In genomic region chr19:42202290-42202867, GRCh38 we compare ENCODE assay signal across 12 cellular contexts. TPM values are rescaled to one million over a fixed set of nuclear protein-coding genes. Genes with fewer than 3 reads are reported as not detected.
DNase-seq lines count a peak whose midpoint lies in the region; ATAC-seq and TF ChIP-seq lines count a peak whose summit lies in the region.
"Had no signal": no experiment of that assay in that cellular context is flagged by ENCODE, and none has a peak within 500 bp of the region (broad histone marks: within the 10 kb centered on the region; RNA-seq: fewer than 3 reads in every experiment).

No MANE protein-coding gene starts in this region.

- DNase-seq in CD1c-positive myeloid dendritic cell (ENCODE audit: extremely low spot score) (peak; percentile 57), neural progenitor cell (ENCODE audit: low spot score) (no peak), iPS-NIHi7 (ENCODE audit: extremely low spot score) (no peak), cerebellar nuclear complex (lab: John Stamatoyannopoulos, UW) (no peak)
- DNase-seq in activated naive CD8-positive, alpha-beta T cell treated with anti-CD3 and anti-CD28 coated beads, Interleukin-2, amount 50 U/mL, for 24 hours = no peak
- no peak for DNase-seq in activated CD8-positive, alpha-beta memory T cell treated with anti-CD3 and anti-CD28 coated beads, Interleukin-2, amount 50 U/mL, for 48 hours
- DNase-seq: heart right ventricle, mesenchymal stem cell, NCI-H226 had no signal

- H3K4me3 ChIP-seq in HEK293 (ENCODE audit: low read depth, low read length) (no peak overlapping the region), neural progenitor cell (no peak overlapping the region)
- H3K4me3 ChIP-seq: right atrium auricular region had no signal

- no peak overlapping the region for H3K9ac ChIP-seq in neural progenitor cell

- POLR2A ChIA-PET in HEK293 (lab: Yijun Ruan, JAX) = interaction anchor here (0.5 to 1.2 kb wide), 2 partner anchors 15 to 195 kb away, joined by 3 to 5 read pairs; no protein-coding TSS in a partner anchor

- no peak for TF ChIP-seq CTCF in HEK293 (tag by site-specific recombination; IDR thresholded peaks at IDR 0.05)
- TF ChIP-seq CTCF in neural progenitor cell (IDR thresholded peaks at IDR 0.05) = no peak

- no peaks in the 10 kb centered on the region for H3K27me3 Mint-ChIP-seq in activated naive CD8-positive, alpha-beta T cell treated with anti-CD3 and anti-CD28 coated beads, Interleukin-2, amount 50 U/mL, for 24 hours
- H3K27me3 Mint-ChIP-seq in neural progenitor cell (ENCODE audit: insufficient read depth, low read depth) = peaks cover 4% of the 10 kb centered on the region

- H3K9me3 ChIP-seq in HEK293 (ENCODE audit: control insufficient read depth, insufficient read depth, low read depth, low read length) (no peaks in the 10 kb centered on the region), neural progenitor cell (ENCODE audit: low read depth) (no peaks in the 10 kb centered on the region)
- H3K9me3 ChIP-seq: heart right ventricle, right atrium auricular region had no signal

- H3K27me3 ChIP-seq in neural progenitor cell = no peaks in the 10 kb centered on the region
- H3K27me3 ChIP-seq: heart right ventricle, right atrium auricular region had no signal

- no peak overlapping the region for H2AFZ ChIP-seq in neural progenitor cell (replicated peaks)

- peaks cover 17% of the 10 kb centered on the region for H3K79me2 ChIP-seq in neural progenitor cell (ENCODE audit: low read depth)

- H3K4me3 Mint-ChIP-seq in activated naive CD8-positive, alpha-beta T cell treated with anti-CD3 and anti-CD28 coated beads, Interleukin-2, amount 50 U/mL, for 24 hours = peak overlapping the region; percentile 61
- H3K4me3 Mint-ChIP-seq in neural progenitor cell = peak overlapping the region; percentile 41

- H3F3A ChIP-seq in neural progenitor cell (ENCODE audit: low read depth) = no peaks in the 10 kb centered on the region

- H3K36me3 ChIP-seq in HEK293 (ENCODE audit: control insufficient read depth in 2 of 2, insufficient read depth in 1 of 2, low read length in 2 of 2) (peaks cover 76 to 94% of the 10 kb centered on the region in 2 experiments), neural progenitor cell (no peaks in the 10 kb centered on the region)

- CTCF ChIA-PET in HEK293 (lab: Yijun Ruan, JAX) = interaction anchor here (1.1 to 1.3 kb wide), 2 partner anchors 18 to 94 kb away, joined by 3 to 4 read pairs; no protein-coding TSS in a partner anchor

- ATAC-seq in activated naive CD8-positive, alpha-beta T cell treated with anti-CD3 and anti-CD28 coated beads, Interleukin-2, amount 50 U/mL, for 24 hours = no peak
- ATAC-seq in HG03108 (IDR thresholded peaks at IDR 0.05; ENCODE audit: unreplicated experiment) = no peak

- H3K27ac ChIP-seq in HEK293 (ENCODE audit: extremely low read depth, low read depth, low read length) = peak overlapping the region; percentile 2; the same call in 1 of the 2 replicates
- no peak overlapping the region for H3K27ac ChIP-seq in neural progenitor cell

- H3K4me1 Mint-ChIP-seq in activated naive CD8-positive, alpha-beta T cell treated with anti-CD3 and anti-CD28 coated beads, Interleukin-2, amount 50 U/mL, for 24 hours = peaks cover 85% of the 10 kb centered on the region
- peaks cover 7% of the 10 kb centered on the region for H3K4me1 Mint-ChIP-seq in neural progenitor cell

- peaks cover 86% of the 10 kb centered on the region for H4K20me1 ChIP-seq in neural progenitor cell (ENCODE audit: low read depth)

- H3K36me3 Mint-ChIP-seq in activated naive CD8-positive, alpha-beta T cell treated with anti-CD3 and anti-CD28 coated beads, Interleukin-2, amount 50 U/mL, for 24 hours (ENCODE audit: low read depth) = peaks cover 33% of the 10 kb centered on the region
- H3K36me3 Mint-ChIP-seq in neural progenitor cell = peaks cover 44% of the 10 kb centered on the region

- no peaks in the 10 kb centered on the region for H3K4me1 ChIP-seq in HEK293 (ENCODE audit: control insufficient read depth, insufficient read depth, low read length)
- H3K4me1 ChIP-seq in neural progenitor cell = no peaks in the 10 kb centered on the region

- H3K27ac Mint-ChIP-seq in activated naive CD8-positive, alpha-beta T cell treated with anti-CD3 and anti-CD28 coated beads, Interleukin-2, amount 50 U/mL, for 24 hours = peak overlapping the region; percentile 92
- peak overlapping the region; percentile 20 for H3K27ac Mint-ChIP-seq in neural progenitor cell

- H3K4me2 ChIP-seq in neural progenitor cell = no peak overlapping the region

- no peaks in the 10 kb centered on the region for H3K9me3 Mint-ChIP-seq in activated naive CD8-positive, alpha-beta T cell treated with anti-CD3 and anti-CD28 coated beads, Interleukin-2, amount 50 U/mL, for 24 hours
- H3K9me3 Mint-ChIP-seq in neural progenitor cell = no peaks in the 10 kb centered on the region

TF ChIP-seq in HEK293, 187 proteins besides CTCF, POLR2A, EP300 and RAD21 (continues in another document):
- TF ChIP-seq, protein P1, sequence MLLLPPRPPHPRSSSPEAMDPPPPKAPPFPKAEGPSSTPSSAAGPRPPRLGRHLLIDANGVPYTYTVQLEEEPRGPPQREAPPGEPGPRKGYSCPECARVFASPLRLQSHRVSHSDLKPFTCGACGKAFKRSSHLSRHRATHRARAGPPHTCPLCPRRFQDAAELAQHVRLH (tag by site-specific recombination; IDR thresholded peaks at IDR 0.05) = no peak
- TF ChIP-seq, protein P2, sequence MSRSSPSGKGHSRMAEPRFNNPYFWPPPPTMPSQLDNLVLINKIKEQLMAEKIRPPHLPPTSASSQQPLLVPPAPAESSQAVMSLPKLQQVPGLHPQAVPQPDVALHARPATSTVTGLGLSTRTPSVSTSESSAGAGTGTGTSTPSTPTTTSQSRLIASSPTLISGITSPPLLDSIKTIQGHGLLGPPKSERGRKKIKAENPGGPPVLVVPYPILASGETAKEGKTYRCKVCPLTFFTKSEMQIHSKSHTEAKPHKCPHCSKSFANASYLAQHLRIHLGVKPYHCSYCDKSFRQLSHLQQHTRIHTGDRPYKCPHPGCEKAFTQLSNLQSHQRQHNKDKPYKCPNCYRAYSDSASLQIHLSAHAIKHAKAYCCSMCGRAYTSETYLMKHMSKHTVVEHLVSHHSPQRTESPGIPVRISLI (tag by site-specific recombination; IDR thresholded peaks at IDR 0.05) = no peak
- TF ChIP-seq, protein P3, sequence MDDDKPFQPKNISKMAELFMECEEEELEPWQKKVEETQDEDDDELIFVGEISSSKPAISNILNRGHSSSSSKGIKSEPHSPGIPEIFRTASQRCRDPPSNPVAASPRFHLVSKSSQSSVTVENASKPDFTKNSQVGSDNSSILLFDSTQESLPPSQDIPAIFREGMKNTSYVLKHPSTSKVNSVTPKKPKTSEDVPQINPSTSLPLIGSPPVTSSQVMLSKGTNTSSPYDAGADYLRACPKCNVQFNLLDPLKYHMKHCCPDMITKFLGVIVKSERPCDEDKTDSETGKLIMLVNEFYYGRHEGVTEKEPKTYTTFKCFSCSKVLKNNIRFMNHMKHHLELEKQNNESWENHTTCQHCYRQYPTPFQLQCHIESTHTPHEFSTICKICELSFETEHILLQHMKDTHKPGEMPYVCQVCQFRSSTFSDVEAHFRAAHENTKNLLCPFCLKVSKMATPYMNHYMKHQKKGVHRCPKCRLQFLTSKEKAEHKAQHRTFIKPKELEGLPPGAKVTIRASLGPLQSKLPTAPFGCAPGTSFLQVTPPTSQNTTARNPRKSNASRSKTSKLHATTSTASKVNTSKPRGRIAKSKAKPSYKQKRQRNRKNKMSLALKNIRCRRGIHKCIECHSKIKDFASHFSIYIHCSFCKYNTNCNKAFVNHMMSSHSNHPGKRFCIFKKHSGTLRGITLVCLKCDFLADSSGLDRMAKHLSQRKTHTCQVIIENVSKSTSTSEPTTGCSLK (tag by site-specific recombination; IDR thresholded peaks at IDR 0.05) = no peak
- TF ChIP-seq ZNF510 (tag by site-specific recombination; IDR thresholded peaks at IDR 0.05; ENCODE audit: insufficient replicate concordance) = no peak
- no peak for TF ChIP-seq GLI4 (tag by site-specific recombination; IDR thresholded peaks at IDR 0.05)
- TF ChIP-seq, protein P4, sequence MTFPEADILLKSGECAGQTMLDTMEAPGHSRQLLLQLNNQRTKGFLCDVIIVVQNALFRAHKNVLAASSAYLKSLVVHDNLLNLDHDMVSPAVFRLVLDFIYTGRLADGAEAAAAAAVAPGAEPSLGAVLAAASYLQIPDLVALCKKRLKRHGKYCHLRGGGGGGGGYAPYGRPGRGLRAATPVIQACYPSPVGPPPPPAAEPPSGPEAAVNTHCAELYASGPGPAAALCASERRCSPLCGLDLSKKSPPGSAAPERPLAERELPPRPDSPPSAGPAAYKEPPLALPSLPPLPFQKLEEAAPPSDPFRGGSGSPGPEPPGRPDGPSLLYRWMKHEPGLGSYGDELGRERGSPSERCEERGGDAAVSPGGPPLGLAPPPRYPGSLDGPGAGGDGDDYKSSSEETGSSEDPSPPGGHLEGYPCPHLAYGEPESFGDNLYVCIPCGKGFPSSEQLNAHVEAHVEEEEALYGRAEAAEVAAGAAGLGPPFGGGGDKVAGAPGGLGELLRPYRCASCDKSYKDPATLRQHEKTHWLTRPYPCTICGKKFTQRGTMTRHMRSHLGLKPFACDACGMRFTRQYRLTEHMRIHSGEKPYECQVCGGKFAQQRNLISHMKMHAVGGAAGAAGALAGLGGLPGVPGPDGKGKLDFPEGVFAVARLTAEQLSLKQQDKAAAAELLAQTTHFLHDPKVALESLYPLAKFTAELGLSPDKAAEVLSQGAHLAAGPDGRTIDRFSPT (tag by site-specific recombination; IDR thresholded peaks at IDR 0.05) = no peak
- no peak for TF ChIP-seq RBAK (tag by site-specific recombination; IDR thresholded peaks at IDR 0.05)

RNA-seq across cellular contexts. Expression of gene DEDD2, which starts 15.1 kb away (rescaled TPM):
- 19.8 and 54.2 TPM in 2 replicates for total RNA-seq in neural progenitor cell (ENCODE audit: low replicate concordance)

RNA-seq across cellular contexts. Expression of gene ZNF526, which starts 17.7 kb away (rescaled TPM):
- total RNA-seq in neural progenitor cell (ENCODE audit: low replicate concordance) = 6.5 and 13.0 TPM in 2 replicates

RNA-seq across cellular contexts. Expression of gene GSK3A, which starts 40.0 kb away (rescaled TPM):
- 22.5 and 41.3 TPM in 2 replicates for total RNA-seq in neural progenitor cell (ENCODE audit: low replicate concordance)

RNA-seq across cellular contexts. Expression of gene ERF, which starts 52.5 kb away (rescaled TPM):
- total RNA-seq in neural progenitor cell (ENCODE audit: low replicate concordance) = 43.1 and 94.8 TPM in 2 replicates
